In the genomic region with DNA sequence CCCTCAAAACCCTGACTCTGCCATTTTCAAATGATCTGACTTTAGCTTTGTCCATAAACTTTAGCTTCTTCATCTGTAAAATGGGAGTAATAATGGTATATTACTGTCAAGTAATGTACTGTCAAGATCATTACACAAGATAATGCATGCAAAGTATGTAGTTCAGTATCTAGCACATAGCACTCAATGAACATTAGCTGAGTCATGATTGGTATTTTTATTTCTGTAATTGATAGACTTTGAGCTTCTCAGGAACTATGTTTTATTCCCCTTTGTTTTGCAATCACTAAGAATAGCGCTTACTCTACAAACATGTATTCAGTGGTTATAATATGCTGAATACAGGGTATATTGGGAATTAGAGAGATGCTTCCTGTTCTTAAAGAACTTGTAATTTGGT, we compare ENCODE assay signal across 22 cellular contexts.
"Had no signal": no experiment of that assay in that cellular context is flagged by ENCODE, and none has a peak within 500 bp of the region (broad histone marks: within the 10 kb centered on the region; RNA-seq: fewer than 3 reads in every experiment).

No MANE protein-coding gene starts in this region.

- H3K27me3 ChIP-seq: dorsolateral prefrontal cortex, ovary, sigmoid colon, spleen, testis, tibial artery had no signal

- H3K9me3 ChIP-seq: ovary, psoas muscle, sigmoid colon, spleen, testis, tibial artery had no signal

- ATAC-seq: natural killer cell; psoas muscle; right cardiac atrium; stimulated activated memory B cell treated with anti-CD40 and anti-IgM and Interleukin-4, amounts not matched to agents 10 μg/mL and 1 μg/mL and 100 μg/mL, for 72 hours; stimulated activated naive CD8-positive, alpha-beta T cell treated with anti-CD3 and anti-CD28 coated beads, Interleukin-15, Interleukin-2, amounts not matched to agents 100 U/mL and 50 U/mL, for 24 hours had no signal

- H3K36me3 ChIP-seq: ovary, sigmoid colon, spleen, tibial artery had no signal

- DNase-seq: dorsolateral prefrontal cortex; effector CD4-positive, alpha-beta T cell; foreskin melanocyte; hypothalamus; immature natural killer cell; natural killer cell; occipital lobe; ovary; posterior cingulate gyrus; psoas muscle; right cardiac atrium; sigmoid colon; spleen; stimulated activated CD4-positive, alpha-beta T cell treated with anti-CD3 and anti-CD28 coated beads, Interleukin-4, amount 100 ng/mL, for 4 hours; stimulated activated naive CD8-positive, alpha-beta T cell treated with anti-CD3 and anti-CD28 coated beads, Interleukin-15, Interleukin-2, amounts not matched to agents 100 U/mL and 50 U/mL, for 24 hours; substantia nigra; testis; tibial artery had no signal

- FAIRE-seq: keratinocyte had no signal

- H3K4me1 ChIP-seq: psoas muscle had no signal

- H3K27ac ChIP-seq: ovary, psoas muscle, sigmoid colon, testis, tibial artery had no signal

- H3K4me3 ChIP-seq: coronary artery, dorsolateral prefrontal cortex, lung, ovary, psoas muscle, sigmoid colon, spleen, testis, tibial artery had no signal
